Comparison of ENCODE assay signal across 1 cellular context in genomic region chr13:100378533-100378932, GRCh38.
A peak's percentile ranks its signal among the peaks of the same experiment; 100 is the strongest.
TF ChIP-seq lines count a peak whose summit lies in the region.

No MANE protein-coding gene starts in this region.

TF ChIP-seq in HEK293, 187 proteins besides CTCF, POLR2A, EP300 and RAD21:
- no peak for TF ChIP-seq HIC1 (tag by site-specific recombination; IDR thresholded peaks at IDR 0.05)
- no peak for TF ChIP-seq ZNF184 (tag by site-specific recombination; IDR thresholded peaks at IDR 0.05)
- peak; percentile 10 for TF ChIP-seq SETDB1 (IDR thresholded peaks at IDR 0.05; ENCODE audit: insufficient read length, low read length)
- TF ChIP-seq PRDM6 (tag by site-specific recombination; IDR thresholded peaks at IDR 0.05) = no peak
